Comparison of ENCODE assay signal across 8 cellular contexts in genomic region chr9:93453047-93453914, GRCh38. TPM values are rescaled to one million over a fixed set of nuclear protein-coding genes. Genes with fewer than 3 reads are reported as not detected.
DNase-seq lines count a peak whose midpoint lies in the region; ATAC-seq and TF ChIP-seq lines count a peak whose summit lies in the region.

FAM120AOS (minus strand) TSS chr9:93453581; CDS start chr9:93452709, 872 bp downstream.

- peak; percentile 70 for TF ChIP-seq POLR2A in GM19193 (IDR thresholded peaks at IDR 0.05; ENCODE audit: extremely low read depth, insufficient read depth, insufficient read length)

- DNase-seq in AML-193 (lab: John Stamatoyannopoulos, UW): peak; percentile 81 to 90
- DNase-seq in NCI-H524 (lab: John Stamatoyannopoulos, UW): peak; percentile 96 to 97
- peak; percentile 90 for DNase-seq in activated CD4-positive, alpha-beta T cell treated with anti-CD3 and anti-CD28 coated beads for 48 hours
- peak; percentile 96 for DNase-seq in colonic mucosa
- DNase-seq in kidney tubule cell (ENCODE audit: low spot score): peak; percentile 96
- DNase-seq in stimulated activated CD4-positive, alpha-beta T cell treated with anti-CD3 and anti-CD28 coated beads, Interleukin-1b, Interleukin-23, amount 100 ng/mL, for 24 hours (ENCODE audit: low read depth in 4 of 4, low spot score in 1 of 4): peak; percentile 53 to 83 (median 72)

- intact Hi-C loops in colonic mucosa (cut with DNase I): no loop called here

- no peaks in the 10 kb centered on the region for H3K27me3 ChIP-seq in colonic mucosa

- peak within 1 kb of the TSS; percentile 77 for H3K4me3 ChIP-seq in colonic mucosa

- H3K4me1 ChIP-seq in colonic mucosa: peaks cover 9% of the 10 kb centered on the region

- ATAC-seq in HG03439 (IDR thresholded peaks at IDR 0.05; ENCODE audit: unreplicated experiment): peak; percentile 67

- H3K9ac ChIP-seq in colonic mucosa (ENCODE audit: low read depth in 2 of 2, low read length in 2 of 2): peak within 1 kb of the TSS; percentile 98 to 100

- H3K27ac ChIP-seq in colonic mucosa: peak within 1 kb of the TSS; percentile 92

- H3K9me3 ChIP-seq in colonic mucosa: no peaks in the 10 kb centered on the region

- H3K36me3 ChIP-seq in colonic mucosa: no peaks in the 10 kb centered on the region

- TF ChIP-seq CTCF in colonic mucosa (IDR thresholded peaks at IDR 0.05): no peak

RNA-seq across cellular contexts. Expression of gene FAM120AOS, which starts in this region (rescaled TPM):
- 10 to 100 TPM; 56.5 to 67.1 TPM for total RNA-seq in colonic mucosa

Comparison
In these comparisons a context has a peak if more than half of its experiments do, and no peak if none do; other contexts are left out.
1. Peak in every context shown above with its lines: DNase-seq, ATAC-seq, H3K4me3 ChIP-seq and H3K27ac ChIP-seq.